8 cellular contexts compared by ENCODE assay signal in the genomic region with DNA sequence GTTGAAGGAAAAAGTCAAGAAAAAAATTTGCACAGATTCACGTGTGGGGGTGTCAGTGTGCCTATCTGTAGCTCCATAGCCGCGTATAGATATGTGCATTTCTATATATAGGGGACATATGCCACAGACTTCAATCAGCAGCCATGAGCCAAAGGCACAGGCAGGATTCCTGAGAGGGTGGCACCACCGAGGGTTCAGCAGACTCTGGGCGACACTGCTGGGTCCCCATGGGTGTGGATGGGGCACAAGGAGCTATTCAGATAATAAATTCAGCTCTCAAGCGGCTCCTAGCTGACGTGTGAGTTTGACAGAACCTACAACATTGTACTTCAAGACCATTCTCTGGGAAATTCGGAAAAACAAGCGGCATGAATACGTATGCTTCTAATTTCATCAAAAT.
"Had no signal": no experiment of that assay in that cellular context is flagged by ENCODE, and none has a peak within 500 bp of the region (broad histone marks: within the 10 kb centered on the region; RNA-seq: fewer than 3 reads in every experiment).

No MANE protein-coding gene starts in this region.

- H3K27ac ChIP-seq: HL-60, KMS-11 had no signal

- H3K4me3 ChIP-seq: K562 had no signal

- H3K4me1 Mint-ChIP-seq: IgD-negative memory B cell had no signal

- H3K27ac Mint-ChIP-seq: IgD-negative memory B cell had no signal

- H3K9ac ChIP-seq: KMS-11 had no signal

- H3K4me3 Mint-ChIP-seq: IgD-negative memory B cell had no signal

- H3K4me2 ChIP-seq: KMS-11 had no signal

- H3K36me3 Mint-ChIP-seq: IgD-negative memory B cell had no signal

- ATAC-seq: HepG2, K562 had no signal

- DNase-seq: IMR-90, KBM-7, KG1 had no signal
